In the genomic region with DNA sequence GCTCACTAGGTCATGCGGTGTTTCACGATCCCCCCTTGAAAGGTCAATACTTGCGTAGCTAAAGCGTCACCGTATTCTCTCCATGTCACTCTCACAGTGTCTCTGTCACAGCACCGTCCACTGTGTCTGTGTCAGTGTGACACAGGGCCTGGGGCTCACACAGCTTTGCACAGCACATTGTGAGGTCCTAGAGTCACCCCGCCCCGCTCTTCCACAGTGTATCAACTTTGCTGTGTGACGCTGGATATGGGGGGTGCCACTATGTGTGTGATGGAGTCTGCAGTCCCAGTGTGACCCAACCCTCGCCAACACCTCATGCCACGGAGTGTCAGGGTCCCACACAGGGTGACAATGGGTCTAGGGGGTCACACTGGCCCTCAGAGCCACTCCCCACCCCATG, we compare ENCODE assay signal across 8 cellular contexts. TPM values are rescaled to one million over a fixed set of nuclear protein-coding genes. Genes with fewer than 3 reads are reported as not detected.
DNase-seq lines count a peak whose midpoint lies in the region; ATAC-seq and TF ChIP-seq lines count a peak whose summit lies in the region.

No MANE protein-coding gene starts in this region.

- H3K9me2 ChIP-seq in HCT116 (ENCODE audit: insufficient read depth) = no peaks in the 10 kb centered on the region

- DNase-seq in HCT116 (ENCODE audit: low read depth, low spot score) (no peak), adipocyte (ENCODE audit: low read depth) (no peak), NCI-H2107 treated with DMSO at 0.1 percent for 48 hours (lab: John Stamatoyannopoulos, UW; ENCODE audit: unreplicated experiment) (no peak), middle frontal gyrus (ENCODE audit: extremely low spot score, low spot score) (no peak)

- no peaks in the 10 kb centered on the region for H3K9me3 ChIP-seq in HCT116 (ENCODE audit: control insufficient read depth in 1 of 2, insufficient read depth in 1 of 2, low read depth in 1 of 2, low read length in 2 of 2)
- H3K9me3 ChIP-seq in adipocyte (ENCODE audit: control insufficient read depth, low read length) = no peaks in the 10 kb centered on the region
- no peaks in the 10 kb centered on the region for H3K9me3 ChIP-seq in iPS-18a (ENCODE audit: control insufficient read depth, low read depth, low read length)
- H3K9me3 ChIP-seq in skeletal muscle satellite cell (replicated peaks; ENCODE audit: low read length) = peaks cover 2% of the 10 kb centered on the region

- no peaks in the 10 kb centered on the region for H3K36me3 ChIP-seq in HCT116 (ENCODE audit: control insufficient read depth in 1 of 2, insufficient read depth in 2 of 2, low read length in 2 of 2)
- no peaks in the 10 kb centered on the region for H3K36me3 ChIP-seq in adipocyte (ENCODE audit: control insufficient read depth, insufficient read depth, low read length, severe bottlenecking)
- no peaks in the 10 kb centered on the region for H3K36me3 ChIP-seq in iPS-18a (ENCODE audit: control insufficient read depth, low read depth, low read length)
- H3K36me3 ChIP-seq in skeletal muscle satellite cell (ENCODE audit: insufficient read depth, low read length) = no peaks in the 10 kb centered on the region

- no peaks in the 10 kb centered on the region for H3K79me2 ChIP-seq in HCT116 (ENCODE audit: insufficient read depth, low read length)

- RAD21 ChIA-PET in HCT116 (lab: Charles Lee; ENCODE audit: low non-redundant PET in 1 of 2, low total read pairs in 2 of 2, uncharacterized antibody in 2 of 2, unreplicated experiment in 2 of 2) = no interaction called here

- H3K27ac ChIP-seq in HCT116 (ENCODE audit: low read depth, low read length) (no peak overlapping the region; the same call in 1 of the 2 replicates), iPS-18a (ENCODE audit: low read length) (no peak overlapping the region)

- no peak overlapping the region for H2AFZ ChIP-seq in HCT116 (ENCODE audit: low read depth, low read length, poor library complexity, severe bottlenecking)

- H3K4me1 ChIP-seq in HCT116 (ENCODE audit: control insufficient read depth in 1 of 2, insufficient read depth in 2 of 2, low read length in 2 of 2) (peaks cover 0 to 11% of the 10 kb centered on the region in 2 experiments; a peak in 1 of 4 replicates), adipocyte (ENCODE audit: control insufficient read depth, insufficient read depth, low read length) (peaks cover 15% of the 10 kb centered on the region), iPS-18a (ENCODE audit: control insufficient read depth, low read depth, low read length) (no peaks in the 10 kb centered on the region), skeletal muscle satellite cell (ENCODE audit: control insufficient read depth, insufficient read depth, low read length) (peaks cover 27% of the 10 kb centered on the region)

- CTCF ChIA-PET in HCT116 (lab: Charles Lee) = no interaction called here

- POLR2A ChIA-PET in HCT116 (lab: Charles Lee) = no interaction called here

- peak overlapping the region; percentile 76 for H3K4me2 ChIP-seq in HCT116 (ENCODE audit: low read length)
- peak overlapping the region; percentile 97 for H3K4me2 ChIP-seq in skeletal muscle satellite cell (ENCODE audit: low read length)

- no peak for TF ChIP-seq CTCF in HCT116 (IDR thresholded peaks at IDR 0.05 in 2 of 3, conservative IDR thresholded peaks at IDR 0.05 in 1 of 3; ENCODE audit: borderline replicate concordance in 1 of 3, insufficient read depth in 1 of 3, low read depth in 2 of 3, low read length in 2 of 3)

- no peak for TF ChIP-seq POLR2A in HCT116 (IDR thresholded peaks at IDR 0.05; ENCODE audit: borderline replicate concordance, extremely low read depth, insufficient read depth, insufficient read length)

- ATAC-seq in HCT116 (peak; percentile 12), HG03442 (IDR thresholded peaks at IDR 0.05; ENCODE audit: unreplicated experiment) (no peak), HG02870 (IDR thresholded peaks at IDR 0.05; ENCODE audit: unreplicated experiment) (no peak)

- no peaks in the 10 kb centered on the region for H3K27me3 ChIP-seq in HCT116 (ENCODE audit: insufficient read depth, low read length)
- no peaks in the 10 kb centered on the region for H3K27me3 ChIP-seq in adipocyte (replicated peaks; ENCODE audit: control insufficient read depth, insufficient read depth, low read length)
- H3K27me3 ChIP-seq in iPS-18a (ENCODE audit: control insufficient read depth, insufficient read depth, low read length) = peaks cover 45% of the 10 kb centered on the region
- H3K27me3 ChIP-seq in skeletal muscle satellite cell (ENCODE audit: control insufficient read depth, insufficient read depth, low read length) = no peaks in the 10 kb centered on the region

- BruUV-seq in HCT116 (replicated peaks; lab: Mats Ljungman, UMichigan) = no TSS peak

- intact Hi-C loops in HCT116 (cut with micrococcal nuclease) = no loop called here

- no peak for TF ChIP-seq RAD21 in HCT116 (IDR thresholded peaks at IDR 0.05; ENCODE audit: low read depth)

- peak overlapping the region; percentile 47; the same call in 1 of the 2 replicates for H3K9ac ChIP-seq in HCT116 (ENCODE audit: low read length)
- H3K9ac ChIP-seq in adipocyte (ENCODE audit: low read length) = peak overlapping the region; percentile 71
- no peak overlapping the region for H3K9ac ChIP-seq in iPS-18a (ENCODE audit: low read length)
- peak overlapping the region; percentile 84 for H3K9ac ChIP-seq in skeletal muscle satellite cell (ENCODE audit: low read depth, low read length)

- H3K4me3 ChIP-seq in HCT116 (replicated peaks in 1 of 2; ENCODE audit: low read depth in 1 of 2, low read length in 2 of 2) (peak overlapping the region; percentile 23 to 57), adipocyte (ENCODE audit: low read length) (peak overlapping the region; percentile 78), iPS-18a (ENCODE audit: low read length) (peak overlapping the region; percentile 37), skeletal muscle satellite cell (ENCODE audit: low read length) (peak overlapping the region; percentile 76)

- no peaks in the 10 kb centered on the region for H4K20me1 ChIP-seq in HCT116 (ENCODE audit: insufficient read depth)

TF ChIP-seq in HCT116, 20 proteins besides CTCF, POLR2A, EP300 and RAD21:
- TF ChIP-seq, protein P1, sequence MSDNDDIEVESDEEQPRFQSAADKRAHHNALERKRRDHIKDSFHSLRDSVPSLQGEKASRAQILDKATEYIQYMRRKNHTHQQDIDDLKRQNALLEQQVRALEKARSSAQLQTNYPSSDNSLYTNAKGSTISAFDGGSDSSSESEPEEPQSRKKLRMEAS (IDR thresholded peaks at IDR 0.05) = no peak
- TF ChIP-seq, protein P2, sequence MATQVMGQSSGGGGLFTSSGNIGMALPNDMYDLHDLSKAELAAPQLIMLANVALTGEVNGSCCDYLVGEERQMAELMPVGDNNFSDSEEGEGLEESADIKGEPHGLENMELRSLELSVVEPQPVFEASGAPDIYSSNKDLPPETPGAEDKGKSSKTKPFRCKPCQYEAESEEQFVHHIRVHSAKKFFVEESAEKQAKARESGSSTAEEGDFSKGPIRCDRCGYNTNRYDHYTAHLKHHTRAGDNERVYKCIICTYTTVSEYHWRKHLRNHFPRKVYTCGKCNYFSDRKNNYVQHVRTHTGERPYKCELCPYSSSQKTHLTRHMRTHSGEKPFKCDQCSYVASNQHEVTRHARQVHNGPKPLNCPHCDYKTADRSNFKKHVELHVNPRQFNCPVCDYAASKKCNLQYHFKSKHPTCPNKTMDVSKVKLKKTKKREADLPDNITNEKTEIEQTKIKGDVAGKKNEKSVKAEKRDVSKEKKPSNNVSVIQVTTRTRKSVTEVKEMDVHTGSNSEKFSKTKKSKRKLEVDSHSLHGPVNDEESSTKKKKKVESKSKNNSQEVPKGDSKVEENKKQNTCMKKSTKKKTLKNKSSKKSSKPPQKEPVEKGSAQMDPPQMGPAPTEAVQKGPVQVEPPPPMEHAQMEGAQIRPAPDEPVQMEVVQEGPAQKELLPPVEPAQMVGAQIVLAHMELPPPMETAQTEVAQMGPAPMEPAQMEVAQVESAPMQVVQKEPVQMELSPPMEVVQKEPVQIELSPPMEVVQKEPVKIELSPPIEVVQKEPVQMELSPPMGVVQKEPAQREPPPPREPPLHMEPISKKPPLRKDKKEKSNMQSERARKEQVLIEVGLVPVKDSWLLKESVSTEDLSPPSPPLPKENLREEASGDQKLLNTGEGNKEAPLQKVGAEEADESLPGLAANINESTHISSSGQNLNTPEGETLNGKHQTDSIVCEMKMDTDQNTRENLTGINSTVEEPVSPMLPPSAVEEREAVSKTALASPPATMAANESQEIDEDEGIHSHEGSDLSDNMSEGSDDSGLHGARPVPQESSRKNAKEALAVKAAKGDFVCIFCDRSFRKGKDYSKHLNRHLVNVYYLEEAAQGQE (IDR thresholded peaks at IDR 0.05; ENCODE audit: low read depth) = no peak
- TF ChIP-seq ELF1 (IDR thresholded peaks at IDR 0.05; ENCODE audit: borderline replicate concordance, low read depth) (no peak), EZH2 (IDR thresholded peaks at IDR 0.05) (no peak), SIN3A (IDR thresholded peaks at IDR 0.05; ENCODE audit: low read depth) (no peak), POLR2AphosphoS5 (IDR thresholded peaks at IDR 0.05; ENCODE audit: low read depth, low read length) (no peak)

RNA-seq across cellular contexts. Expression of gene P4HA3, which starts 0.6 kb away (rescaled TPM):
- 0.91 TPM for total RNA-seq in HCT116 (2021; ENCODE audit: unreplicated experiment)
- 0.45 and 0.77 TPM in 2 replicates for polyA plus RNA-seq in HCT116 (2012)
- 2.0 and 5.2 TPM in 2 replicates for total RNA-seq in skeletal muscle satellite cell (2012; rRNA removed)
